25 cellular contexts compared by ENCODE assay signal in the genomic region with DNA sequence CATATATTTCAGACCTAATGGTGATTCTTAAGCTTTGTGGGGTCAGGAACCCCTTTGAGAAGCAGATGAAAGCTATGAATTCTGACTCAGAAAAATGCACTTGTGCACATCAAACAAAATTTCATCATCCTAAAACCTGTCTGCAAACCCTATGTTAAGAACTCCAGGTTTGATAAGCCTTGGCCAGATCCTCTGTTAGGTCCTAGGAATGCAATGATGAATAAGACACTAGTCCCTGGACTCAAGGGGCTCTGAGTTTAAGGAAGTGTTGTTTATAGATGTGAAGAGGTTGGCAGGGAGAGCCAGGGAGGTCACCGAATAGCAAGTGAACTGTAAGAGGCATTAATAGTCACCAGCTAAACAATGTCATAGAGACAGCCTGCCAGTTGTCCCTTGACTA.
A peak's percentile ranks its signal among the peaks of the same experiment; 100 is the strongest.
DNase-seq lines count a peak whose midpoint lies in the region; ATAC-seq, FAIRE-seq and TF ChIP-seq lines count a peak whose summit lies in the region.
"Had no signal": no experiment of that assay in that cellular context is flagged by ENCODE, and none has a peak within 500 bp of the region (broad histone marks: within the 10 kb centered on the region; RNA-seq: fewer than 3 reads in every experiment).

No MANE protein-coding gene starts in this region.

- 78% methylated on average over 1 of the region's 1 CpG for WGBS in smooth muscle cell (ENCODE audit: low lambda C conversion rate)

- no peak overlapping the region for H2AFZ ChIP-seq in smooth muscle cell (ENCODE audit: low read depth)

- no peak for FAIRE-seq in kidney (lab: Jason Lieb, UNC)

- H4K20me1 ChIP-seq in smooth muscle cell (ENCODE audit: low read depth) = no peaks in the 10 kb centered on the region

- H3F3A ChIP-seq in smooth muscle cell (ENCODE audit: low read depth) = no peaks in the 10 kb centered on the region

- peak overlapping the region; percentile 19 for H3K4me2 ChIP-seq in smooth muscle cell

- H3K4me3 ChIP-seq in smooth muscle cell = no peak overlapping the region
- H3K4me3 ChIP-seq in kidney (ENCODE audit: low read length in 2 of 2) = no peak overlapping the region
- H3K4me3 ChIP-seq in right atrium auricular region = no peak overlapping the region
- H3K4me3 ChIP-seq: MG63 had no signal

- H3K4me3 Mint-ChIP-seq in activated CD4-positive, alpha-beta T cell treated with anti-CD3 and anti-CD28 coated beads for 36 hours = no peak overlapping the region
- H3K4me3 Mint-ChIP-seq in T-helper 17 cell = peak overlapping the region; percentile 63
- H3K4me3 Mint-ChIP-seq: B cell, HFFc6 had no signal

- no peaks in the 10 kb centered on the region for H3K9me3 Mint-ChIP-seq in activated CD4-positive, alpha-beta T cell treated with anti-CD3 and anti-CD28 coated beads for 36 hours (ENCODE audit: low read depth)
- H3K9me3 Mint-ChIP-seq: HFFc6 had no signal

- H3K36me3 ChIP-seq in smooth muscle cell (ENCODE audit: low read depth) = no peaks in the 10 kb centered on the region
- H3K36me3 ChIP-seq in kidney (ENCODE audit: control insufficient read depth in 1 of 2, insufficient read depth in 2 of 2, low read length in 2 of 2) = no peaks in the 10 kb centered on the region
- no peaks in the 10 kb centered on the region for H3K36me3 ChIP-seq in right atrium auricular region
- H3K36me3 ChIP-seq: MG63 had no signal

- peaks cover 2% of the 10 kb centered on the region for H3K27me3 Mint-ChIP-seq in activated CD4-positive, alpha-beta T cell treated with anti-CD3 and anti-CD28 coated beads for 36 hours
- no peaks in the 10 kb centered on the region for H3K27me3 Mint-ChIP-seq in T-helper 17 cell

- TF ChIP-seq CTCF in smooth muscle cell (IDR thresholded peaks at IDR 0.05; ENCODE audit: borderline replicate concordance, insufficient read depth, poor library complexity, severe bottlenecking) (no peak), kidney (IDR thresholded peaks at IDR 0.05; ENCODE audit: borderline replicate concordance, extremely low read depth, insufficient read depth) (no peak), right atrium auricular region (IDR thresholded peaks at IDR 0.05) (no peak)

- POLR2A ChIA-PET in activated CD4-positive, alpha-beta T cell treated with anti-CD3 and anti-CD28 coated beads for 36 hours (lab: Charles Lee) = interaction anchor here (0.6 kb wide), 1 partner anchor 138 kb away, joined by 10 read pairs; no protein-coding TSS in a partner anchor

- no peak for DNase-seq in activated CD4-positive, alpha-beta T cell treated with anti-CD3 and anti-CD28 coated beads for 36 hours
- DNase-seq in activated CD4-positive, alpha-beta T cell treated with anti-CD3 and anti-CD28 coated beads, Interleukin-2, amount 50 U/mL, for 48 hours = no peak
- DNase-seq in T-helper 17 cell (no peak), left colon (no peak), smooth muscle cell (lab: John Stamatoyannopoulos, UW; ENCODE audit: unreplicated experiment) (no peak), kidney (no peak), right atrium auricular region (ENCODE audit: low spot score) (no peak), HuH-7 (ENCODE audit: low spot score) (no peak)
- DNase-seq: 8988T, DMS153, GDM1, H7, HFFc6, Kasumi-1, MG63, NCI-H1048, NCI-H1436, NCI-H1930, NCI-H226, NCI-H524, NCI-H82, PC-3 had no signal

- H3K9ac ChIP-seq in smooth muscle cell (ENCODE audit: low read depth) (no peak overlapping the region), kidney (ENCODE audit: low read length in 2 of 2) (no peak overlapping the region)

- no peaks in the 10 kb centered on the region for H3K36me3 Mint-ChIP-seq in activated CD4-positive, alpha-beta T cell treated with anti-CD3 and anti-CD28 coated beads for 36 hours (ENCODE audit: low read depth)
- H3K36me3 Mint-ChIP-seq in T-helper 17 cell (ENCODE audit: low read depth) = no peaks in the 10 kb centered on the region

- no peaks in the 10 kb centered on the region for H3K79me2 ChIP-seq in smooth muscle cell (ENCODE audit: low read depth)

- peak; percentile 33 for ATAC-seq in activated CD4-positive, alpha-beta T cell treated with anti-CD3 and anti-CD28 coated beads for 36 hours
- no peak for ATAC-seq in T-helper 17 cell
- peak; percentile 17 for ATAC-seq in left colon
- ATAC-seq: PC-3 had no signal

- intact Hi-C loops in activated CD4-positive, alpha-beta T cell treated with anti-CD3 and anti-CD28 coated beads for 36 hours (cut with DNase I, micrococcal nuclease) = no loop called here
- intact Hi-C loops in left colon (cut with DNase I, micrococcal nuclease) (no loop called here), kidney (cut with DNase I) (no loop called here)

- H3K27ac ChIP-seq in smooth muscle cell (ENCODE audit: low read depth) = no peak overlapping the region
- H3K27ac ChIP-seq in kidney (ENCODE audit: low read depth in 2 of 2, low read length in 2 of 2) = no peak overlapping the region
- H3K27ac ChIP-seq in right atrium auricular region = no peak overlapping the region
- H3K27ac ChIP-seq: HL-60, RWPE1 had no signal

- H3K27me3 ChIP-seq in smooth muscle cell (ENCODE audit: low read depth) (no peaks in the 10 kb centered on the region), right atrium auricular region (no peaks in the 10 kb centered on the region)
- H3K27me3 ChIP-seq: MG63 had no signal

- peak overlapping the region; percentile 52 for H3K27ac Mint-ChIP-seq in activated CD4-positive, alpha-beta T cell treated with anti-CD3 and anti-CD28 coated beads for 36 hours
- peak overlapping the region; percentile 75 for H3K27ac Mint-ChIP-seq in T-helper 17 cell
- H3K27ac Mint-ChIP-seq: B cell, HFFc6 had no signal

- H3K9me3 ChIP-seq in T-helper 17 cell (ENCODE audit: control insufficient read depth, low read length, poor library complexity, severe bottlenecking) (no peaks in the 10 kb centered on the region), smooth muscle cell (replicated peaks; ENCODE audit: low read depth) (no peaks in the 10 kb centered on the region), kidney (ENCODE audit: control insufficient read depth in 1 of 2, low read length in 2 of 2) (no peaks in the 10 kb centered on the region), right atrium auricular region (no peaks in the 10 kb centered on the region)
- H3K9me3 ChIP-seq: MG63 had no signal

- H3K4me1 ChIP-seq in smooth muscle cell (ENCODE audit: low read depth) (no peaks in the 10 kb centered on the region), kidney (ENCODE audit: control insufficient read depth in 1 of 2, insufficient read depth in 1 of 2, low read depth in 1 of 2, low read length in 2 of 2) (no peaks in the 10 kb centered on the region), right atrium auricular region (peaks cover 0 to 6% of the 10 kb centered on the region in 2 donors)

- CTCF ChIA-PET in activated CD4-positive, alpha-beta T cell treated with anti-CD3 and anti-CD28 coated beads for 36 hours (lab: Charles Lee) = interaction anchor here (1.8 kb wide), 1 partner anchor 83 kb away, joined by 6 read pairs; no protein-coding TSS in a partner anchor

- H3K4me1 Mint-ChIP-seq in activated CD4-positive, alpha-beta T cell treated with anti-CD3 and anti-CD28 coated beads for 36 hours = peaks cover 18% of the 10 kb centered on the region
- peaks cover 18% of the 10 kb centered on the region for H3K4me1 Mint-ChIP-seq in T-helper 17 cell
